ENCODE assay signal across 8 cellular contexts in genomic region chrX:12080265-12080664, GRCh38. TPM values are rescaled to one million over a fixed set of nuclear protein-coding genes. Genes with fewer than 3 reads are reported as not detected.
DNase-seq lines count a peak whose midpoint lies in the region; ATAC-seq and TF ChIP-seq lines count a peak whose summit lies in the region.

No MANE protein-coding gene starts in this region.

- H3K4me1 Mint-ChIP-seq in Caco-2 (ENCODE audit: low read depth, unreplicated experiment): no peaks in the 10 kb centered on the region

- H3K9me3 ChIP-seq in Caco-2 (no peaks in the 10 kb centered on the region), NT2/D1 (ENCODE audit: insufficient read depth, low read length) (no peaks in the 10 kb centered on the region)

- TF ChIP-seq CTCF in Caco-2 (IDR thresholded peaks at IDR 0.05; ENCODE audit: insufficient read depth in 1 of 2, low read depth in 1 of 2, low read length in 1 of 2, severe bottlenecking in 1 of 2, unreplicated experiment in 1 of 2): peak; percentile 28 to 41

- H3K36me3 Mint-ChIP-seq in Caco-2 (ENCODE audit: insufficient read depth, unreplicated experiment): no peaks in the 10 kb centered on the region

- intact Hi-C loops in Caco-2 (cut with micrococcal nuclease; ENCODE audit: unreplicated experiment): no loop called here

- no peaks in the 10 kb centered on the region for H3K9me3 Mint-ChIP-seq in Caco-2 (ENCODE audit: unreplicated experiment)

- no TSS peak for BruUV-seq in Caco-2 (replicated peaks; lab: Mats Ljungman, UMichigan)

- CTCF ChIA-PET in Caco-2 (lab: Charles Lee) (no interaction called here), HEK293T (lab: Yijun Ruan, JAX) (interaction anchor here (0.7 to 2.0 kb wide), 2 partner anchors 613 to 621 kb away, joined by 3 to 7 read pairs; no protein-coding TSS in a partner anchor)

- H3K27me3 ChIP-seq in Caco-2 (replicated peaks; ENCODE audit: control insufficient read depth, insufficient read depth, low read length): no peaks in the 10 kb centered on the region
- H3K27me3 ChIP-seq in NT2/D1 (ENCODE audit: insufficient read depth, insufficient read length): no peaks in the 10 kb centered on the region

- no peak overlapping the region for H3K4me3 ChIP-seq in Caco-2 (ENCODE audit: low read depth, low read length)
- no peak overlapping the region for H3K4me3 ChIP-seq in NT2/D1 (ENCODE audit: insufficient read length, low read depth)

- DNase-seq in Caco-2 (peak in 1 of 2 experiments; percentile 5), HEK293T (ENCODE audit: extremely low spot score) (peak; percentile 34), NT2/D1 (ENCODE audit: low read depth, low spot score) (peak; percentile 48), fibroblast of the conjunctiva (ENCODE audit: low read depth) (peak; percentile 4), superior temporal gyrus (ENCODE audit: extremely low spot score) (peak; percentile 18)

- H3K36me3 ChIP-seq in Caco-2 (ENCODE audit: control insufficient read depth, insufficient read depth, low read length): no peaks in the 10 kb centered on the region
- no peaks in the 10 kb centered on the region for H3K36me3 ChIP-seq in NT2/D1 (ENCODE audit: insufficient read depth, insufficient read length, low read length)

- ATAC-seq in GM21576 (IDR thresholded peaks at IDR 0.05; ENCODE audit: unreplicated experiment): no peak
- ATAC-seq in GM18870 (IDR thresholded peaks at IDR 0.05; ENCODE audit: unreplicated experiment): no peak
- ATAC-seq in HG03280 (IDR thresholded peaks at IDR 0.05; ENCODE audit: unreplicated experiment): no peak

- no peak overlapping the region for H3K4me3 Mint-ChIP-seq in Caco-2 (ENCODE audit: unreplicated experiment)

- H3K9ac ChIP-seq in NT2/D1 (ENCODE audit: insufficient read length, low read depth): no peak overlapping the region

- POLR2A ChIA-PET in Caco-2 (lab: Charles Lee): no interaction called here
- POLR2A ChIA-PET in HEK293T (lab: Yijun Ruan, JAX): no interaction called here

- no peaks in the 10 kb centered on the region for H3K4me1 ChIP-seq in Caco-2
- H3K4me1 ChIP-seq in NT2/D1 (ENCODE audit: insufficient read depth, insufficient read length): no peaks in the 10 kb centered on the region

- no peak overlapping the region for H3K27ac Mint-ChIP-seq in Caco-2 (ENCODE audit: unreplicated experiment)

- H3K27me3 Mint-ChIP-seq in Caco-2 (ENCODE audit: insufficient read depth, unreplicated experiment): peaks cover 8% of the 10 kb centered on the region

TF ChIP-seq in HEK293T, 16 proteins besides CTCF, POLR2A, EP300 and RAD21:
- no peak for TF ChIP-seq BHLHE40 (IDR thresholded peaks at IDR 0.05; ENCODE audit: borderline replicate concordance)
- no peak for TF ChIP-seq SP1 (IDR thresholded peaks at IDR 0.05)
- no peak for TF ChIP-seq ARNT (IDR thresholded peaks at IDR 0.05)
- TF ChIP-seq HDGF (IDR thresholded peaks at IDR 0.05; ENCODE audit: borderline replicate concordance): no peak
- no peak for TF ChIP-seq FOXM1 (IDR thresholded peaks at IDR 0.05; ENCODE audit: borderline replicate concordance)
- no peak for TF ChIP-seq SUZ12 (IDR thresholded peaks at IDR 0.05)
- TF ChIP-seq L3MBTL2 (conservative IDR thresholded peaks at IDR 0.05): no peak
- TF ChIP-seq CTBP1 (IDR thresholded peaks at IDR 0.05; ENCODE audit: borderline replicate concordance): no peak
- TF ChIP-seq PKNOX1 (IDR thresholded peaks at IDR 0.05): no peak
- no peak for TF ChIP-seq FOXK2 (IDR thresholded peaks at IDR 0.05)
- no peak for TF ChIP-seq ZNF384 (IDR thresholded peaks at IDR 0.05)
- TF ChIP-seq LEF1 (IDR thresholded peaks at IDR 0.05; ENCODE audit: borderline replicate concordance): no peak
- no peak for TF ChIP-seq TARDBP (IDR thresholded peaks at IDR 0.05)
- no peak for TF ChIP-seq ELF4 (IDR thresholded peaks at IDR 0.05)
- TF ChIP-seq FOXA1 (IDR thresholded peaks at IDR 0.05): no peak

RNA-seq across cellular contexts. Expression of gene FRMPD4, which starts 58.0 kb away (rescaled TPM):
- total RNA-seq in Caco-2 (2022): not detected in 2 replicates
